In the genomic region with DNA sequence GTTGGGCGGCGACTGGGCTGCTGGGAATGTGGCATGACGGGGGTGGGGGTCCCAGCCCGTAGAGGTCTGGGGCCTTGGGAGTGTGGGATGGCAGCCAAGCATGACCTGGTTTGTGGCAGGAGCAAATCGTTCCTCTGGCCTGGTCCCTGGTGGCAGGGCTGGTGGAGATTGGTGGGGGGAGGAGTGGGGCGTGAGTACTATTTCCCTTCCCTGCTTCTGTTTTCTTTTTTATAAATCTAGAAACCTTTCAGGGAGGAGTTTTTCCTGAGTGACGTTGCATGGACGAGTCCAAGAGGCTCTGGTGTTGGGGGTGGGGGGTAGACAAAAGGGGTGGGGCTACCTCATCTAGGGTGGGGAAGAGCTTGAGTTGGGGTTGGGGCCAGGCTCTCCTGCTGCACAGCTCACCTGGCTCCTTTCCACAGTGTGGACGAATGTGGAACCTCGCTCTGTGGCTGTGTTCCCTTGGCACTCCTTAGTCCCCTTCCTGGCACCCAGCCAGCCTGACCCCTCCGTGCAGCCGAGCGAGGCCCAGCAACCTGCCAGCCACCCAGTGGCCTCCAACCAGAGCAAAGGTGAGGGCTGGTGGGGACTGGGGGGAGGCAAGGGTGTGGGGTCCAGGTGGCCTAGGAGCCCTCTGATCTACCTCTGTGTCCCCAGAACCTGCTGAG, we compare ENCODE assay signal across 9 cellular contexts. TPM values are rescaled to one million over a fixed set of nuclear protein-coding genes. Genes with fewer than 3 reads are reported as not detected.
A peak's percentile ranks its signal among the peaks of the same experiment; 100 is the strongest.
DNase-seq lines count a peak whose midpoint lies in the region; TF ChIP-seq lines count a peak whose summit lies in the region.
"Had no signal": no experiment of that assay in that cellular context is flagged by ENCODE, and none has a peak within 500 bp of the region (broad histone marks: within the 10 kb centered on the region; RNA-seq: fewer than 3 reads in every experiment).

No MANE protein-coding gene starts in this region.

- H3K4me1 ChIP-seq in BLaER1: peaks cover 88% of the 10 kb centered on the region
- peaks cover 43% of the 10 kb centered on the region for H3K4me1 ChIP-seq in Karpas-422 (ENCODE audit: low read length)

- peaks cover 47% of the 10 kb centered on the region for H3K36me3 ChIP-seq in BLaER1
- peaks cover 17% of the 10 kb centered on the region; the same call in 1 of the 2 replicates for H3K36me3 ChIP-seq in Karpas-422 (ENCODE audit: insufficient read depth, low read length)

- H3K4me1 Mint-ChIP-seq in neural crest cell: peaks cover 18% of the 10 kb centered on the region

- H3K4me2 ChIP-seq in BLaER1 (peak overlapping the region; percentile 98), Karpas-422 (ENCODE audit: low read depth, low read length, poor library complexity, severe bottlenecking) (peak overlapping the region; percentile 92)

- peak overlapping the region; percentile 73 for H3K4me3 ChIP-seq in BLaER1
- peak overlapping the region; percentile 85 for H3K4me3 ChIP-seq in Karpas-422 (ENCODE audit: low read length)

- no peak overlapping the region for H2AFZ ChIP-seq in Karpas-422 (ENCODE audit: low read length)

- H3K27ac ChIP-seq in BLaER1 (peak overlapping the region; percentile 93), Karpas-422 (ENCODE audit: low read length) (peak overlapping the region; percentile 54)

- H4K20me1 ChIP-seq in BLaER1 (peaks cover 87% of the 10 kb centered on the region), Karpas-422 (ENCODE audit: insufficient read depth, low read depth, low read length) (peaks cover 14% of the 10 kb centered on the region; the same call in 1 of the 2 replicates)

- H3K27ac Mint-ChIP-seq in neural crest cell (ENCODE audit: unreplicated experiment): no peak overlapping the region

- peaks cover 3% of the 10 kb centered on the region for H3K36me3 Mint-ChIP-seq in neural crest cell (ENCODE audit: low read depth)

- H3K9me3 Mint-ChIP-seq in neural crest cell: no peaks in the 10 kb centered on the region
- H3K9me3 Mint-ChIP-seq: activated T-helper 2 cell treated with anti-CD3 and anti-CD28 coated beads, Interferon-gamma antibody, Interleukin-2, Interleukin-4, amounts not matched to agents 10 μg/mL and 5 μg/mL and 100 μg/mL, durations not matched to agents 14 hours and 24 hours and 36 hours had no signal

- H3K9me2 ChIP-seq in Karpas-422 (replicated peaks; ENCODE audit: insufficient read depth, low read length): no peaks in the 10 kb centered on the region

- peak overlapping the region; percentile 85 for H3K9ac ChIP-seq in BLaER1
- H3K9ac ChIP-seq in Karpas-422 (ENCODE audit: low read length): peak overlapping the region; percentile 83

- H3K27me3 Mint-ChIP-seq in neural crest cell (ENCODE audit: low read depth): peaks cover 4% of the 10 kb centered on the region

- H3K4me3 Mint-ChIP-seq in neural crest cell: peak overlapping the region; percentile 98

- TF ChIP-seq CTCF in neural crest cell (conservative IDR thresholded peaks at IDR 0.05): no peak

- H3K79me2 ChIP-seq in Karpas-422 (ENCODE audit: low read length): peaks cover 18% of the 10 kb centered on the region

- H3K9me3 ChIP-seq in BLaER1 (no peaks in the 10 kb centered on the region), Karpas-422 (ENCODE audit: low read length) (no peaks in the 10 kb centered on the region)

- H3K27me3 ChIP-seq in BLaER1: no peaks in the 10 kb centered on the region
- H3K27me3 ChIP-seq in Karpas-422 (ENCODE audit: low read length): no peaks in the 10 kb centered on the region

- peak; percentile 61 for DNase-seq in Karpas-422
- peak; percentile 72 for DNase-seq in dermis blood vessel endothelial cell
- no peak for DNase-seq in neural crest cell (ENCODE audit: low read depth, low spot score)
- no peak for DNase-seq in activated CD4-positive, CD25-positive, alpha-beta regulatory T cell (lab: John Stamatoyannopoulos, UW)
- DNase-seq in central memory CD4-positive, alpha-beta T cell: no peak
- DNase-seq in retina: no peak
- no peak for DNase-seq in NCI-H1048 (lab: John Stamatoyannopoulos, UW)

RNA-seq across cellular contexts. Expression of a gene that starts 15.4 kb away (rescaled TPM):
- 0.25 and 1.2 TPM in 2 replicates for total RNA-seq in Karpas-422 (2014; rRNA removed; shearing (Covaris generic); ENCODE audit: low replicate concordance)
- total RNA-seq in dermis blood vessel endothelial cell (0.84 and 1.2 TPM in 2 replicates), neural crest cell (2.2 and 2.8 TPM in 2 replicates)

RNA-seq across cellular contexts. Expression of a gene that starts 15.9 kb away (rescaled TPM):
- total RNA-seq in Karpas-422 (2014; rRNA removed; shearing (Covaris generic); ENCODE audit: low replicate concordance): 66.2 and 102 TPM in 2 replicates
- total RNA-seq in dermis blood vessel endothelial cell (38.5 and 40.2 TPM in 2 replicates), neural crest cell (166 and 173 TPM in 2 replicates)

RNA-seq across cellular contexts. Expression of a gene that starts 17.4 kb away (rescaled TPM):
- 25.0 and 30.6 TPM in 2 replicates for total RNA-seq in Karpas-422 (2014; rRNA removed; shearing (Covaris generic); ENCODE audit: low replicate concordance)
- total RNA-seq in dermis blood vessel endothelial cell (20.6 and 39.7 TPM in 2 replicates), neural crest cell (91.6 and 93.4 TPM in 2 replicates)

RNA-seq across cellular contexts. Expression of a gene that starts 26.6 kb away (rescaled TPM):
- 18.7 and 30.5 TPM in 2 replicates for total RNA-seq in Karpas-422 (2014; rRNA removed; shearing (Covaris generic); ENCODE audit: low replicate concordance)
- total RNA-seq in dermis blood vessel endothelial cell: 0.09 TPM in 1 of 2 replicates, not detected in the other
- 18.4 and 19.4 TPM in 2 replicates for total RNA-seq in neural crest cell

RNA-seq across cellular contexts. Expression of a gene that starts 31.6 kb away (rescaled TPM):
- 36.4 and 53.6 TPM in 2 replicates for total RNA-seq in Karpas-422 (2014; rRNA removed; shearing (Covaris generic); ENCODE audit: low replicate concordance)
- 32.7 and 42.4 TPM in 2 replicates for total RNA-seq in dermis blood vessel endothelial cell
- total RNA-seq in neural crest cell: 102 and 105 TPM in 2 replicates

Comparison
In these comparisons a context has a peak if more than half of its experiments do, and no peak if none do; other contexts are left out.
1. DNase-seq: peak in Karpas-422 (single experiment) and dermis blood vessel endothelial cell (single experiment); none in neural crest cell (single experiment), activated CD4-positive, CD25-positive, alpha-beta regulatory T cell (0 of 4), central memory CD4-positive, alpha-beta T cell (single experiment), retina (single experiment) and NCI-H1048 (single experiment).